Comparison of ENCODE assay signal across 1 cellular context in genomic region chr20:49267327-49267726, GRCh38.
TF ChIP-seq lines count a peak whose summit lies in the region.

No MANE protein-coding gene starts in this region.

TF ChIP-seq in SK-N-SH, 30 proteins besides CTCF, POLR2A, EP300 and RAD21 (continued from another document):
- TF ChIP-seq ZBTB33 (IDR thresholded peaks at IDR 0.05; ENCODE audit: borderline replicate concordance, low read depth) = no peak
